In the genomic region with DNA sequence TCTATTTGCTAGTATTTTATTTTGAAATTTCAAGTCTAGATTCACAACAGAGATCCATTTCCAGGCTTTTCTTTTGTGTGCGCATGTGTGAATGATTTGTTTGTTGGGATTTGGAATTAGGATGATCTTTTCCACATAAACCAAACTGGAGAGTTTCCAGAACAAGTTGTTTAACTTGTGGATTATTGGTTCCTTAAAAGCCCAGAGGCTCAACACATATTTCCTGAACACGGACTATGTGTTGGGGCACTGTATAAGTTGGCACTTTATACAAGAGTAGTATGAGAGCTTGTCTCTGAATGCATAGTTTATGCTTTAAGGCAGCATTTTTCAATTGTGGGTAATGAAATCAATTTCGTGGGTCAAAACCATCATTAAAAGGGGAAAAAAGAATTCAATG, we compare ENCODE assay signal across 27 cellular contexts.
"Had no signal": no experiment of that assay in that cellular context is flagged by ENCODE, and none has a peak within 500 bp of the region (broad histone marks: within the 10 kb centered on the region; RNA-seq: fewer than 3 reads in every experiment).

No MANE protein-coding gene starts in this region.

- H3K4me2 ChIP-seq: neural progenitor cell had no signal

- H3K4me3 Mint-ChIP-seq: immature natural killer cell; mesothelial cell of epicardium; naive B cell; natural killer cell; nephron progenitor cell; neural progenitor cell; stimulated activated naive CD8-positive, alpha-beta T cell treated with anti-CD3 and anti-CD28 coated beads, Interleukin-15, Interleukin-2, amounts not matched to agents 100 ng/mL and 50 ng/mL, for 24 hours had no signal

- H3K27me3 ChIP-seq: neural progenitor cell, neutrophil, ovary, right atrium auricular region, right lobe of liver, suprapubic skin, tibial artery, uterus had no signal

- H3K27ac ChIP-seq: left ventricle myocardium inferior, neural progenitor cell, neutrophil, ovary, right atrium auricular region, right lobe of liver, suprapubic skin, thoracic aorta, tibial artery, uterus had no signal

- H3K9ac ChIP-seq: neural progenitor cell had no signal

- H3K27me3 Mint-ChIP-seq: naive B cell; stimulated activated naive CD8-positive, alpha-beta T cell treated with anti-CD3 and anti-CD28 coated beads, Interleukin-15, Interleukin-2, amounts not matched to agents 100 ng/mL and 50 ng/mL, for 24 hours had no signal

- H3K4me1 ChIP-seq: left ventricle myocardium inferior, neural progenitor cell, right atrium auricular region, right lobe of liver, tibial artery, uterus had no signal

- DNase-seq: hippocampal formation; immature natural killer cell; left ventricle myocardium inferior; mesendoderm; naive B cell; natural killer cell; nephron progenitor cell; occipital lobe; ovary; right lobe of liver; stimulated activated CD4-positive, alpha-beta T cell treated with anti-CD3 and anti-CD28 coated beads, Interleukin-12 subunit alpha, Interleukin-12 subunit beta, amount 100 ng/mL, for 4 hours; stimulated activated CD4-positive, alpha-beta T cell treated with anti-CD3 and anti-CD28 coated beads, Interleukin-15, amount 100 ng/mL, for 24 hours; stimulated activated CD4-positive, alpha-beta T cell treated with anti-CD3 and anti-CD28 coated beads, Interleukin-2, amount 100 ng/mL, for 24 hours; stimulated activated CD4-positive, alpha-beta T cell treated with anti-CD3 and anti-CD28 coated beads, Interleukin-4, amount 100 ng/mL, for 1 hour; stimulated activated naive CD4-positive, alpha-beta T cell; tibial artery; trophoblast cell; uterus had no signal

- H3K4me1 Mint-ChIP-seq: immature natural killer cell, natural killer cell, nephron progenitor cell had no signal

- H3K9me3 Mint-ChIP-seq: immature natural killer cell; mesothelial cell of epicardium; naive B cell; natural killer cell; nephron progenitor cell; stimulated activated naive CD8-positive, alpha-beta T cell treated with anti-CD3 and anti-CD28 coated beads, Interleukin-15, Interleukin-2, amounts not matched to agents 100 ng/mL and 50 ng/mL, for 24 hours had no signal

- ATAC-seq: natural killer cell, right lobe of liver had no signal

- H2AFZ ChIP-seq: neural progenitor cell had no signal

- H3K9me3 ChIP-seq: left ventricle myocardium inferior, neutrophil, ovary, right atrium auricular region, right lobe of liver, suprapubic skin, thoracic aorta, tibial artery, uterus had no signal

- H3K27ac Mint-ChIP-seq: immature natural killer cell, mesothelial cell of epicardium, natural killer cell, nephron progenitor cell, neural progenitor cell, progenitor cell of endocrine pancreas had no signal

- H3K36me3 ChIP-seq: left ventricle myocardium inferior, neural progenitor cell, neutrophil, ovary, right atrium auricular region, right lobe of liver, suprapubic skin, thoracic aorta, tibial artery, uterus had no signal

- H3K4me3 ChIP-seq: left ventricle myocardium inferior, lung, neural progenitor cell, ovary, right atrium auricular region, right lobe of liver, suprapubic skin, thoracic aorta, tibial artery, uterus had no signal

- H3K36me3 Mint-ChIP-seq: mesothelial cell of epicardium, naive B cell, natural killer cell, neural progenitor cell had no signal
